ENCODE assay signal across 2 cellular contexts in genomic region chr19:7445104-7445503, GRCh38.
A peak's percentile ranks its signal among the peaks of the same experiment; 100 is the strongest.
TF ChIP-seq lines count a peak whose summit lies in the region.

No MANE protein-coding gene starts in this region.

TF ChIP-seq in HepG2, 621 proteins besides CTCF, POLR2A, EP300 and RAD21:
- TF ChIP-seq ZNF121 (CRISPR knock-in tag; IDR thresholded peaks at IDR 0.05) (peak; percentile 66; the same call in 1 of the 2 replicates), REXO4 (CRISPR knock-in tag; IDR thresholded peaks at IDR 0.05; ENCODE audit: borderline replicate concordance) (no peak)
- TF ChIP-seq, protein P1, sequence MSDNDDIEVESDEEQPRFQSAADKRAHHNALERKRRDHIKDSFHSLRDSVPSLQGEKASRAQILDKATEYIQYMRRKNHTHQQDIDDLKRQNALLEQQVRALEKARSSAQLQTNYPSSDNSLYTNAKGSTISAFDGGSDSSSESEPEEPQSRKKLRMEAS (IDR thresholded peaks at IDR 0.05), result no peak

TF ChIP-seq in K562, 482 proteins besides CTCF, POLR2A, EP300 and RAD21:
- peak; percentile 34; the same call in 1 of the 2 replicates for TF ChIP-seq ZNF121 (CRISPR knock-in tag; conservative IDR thresholded peaks at IDR 0.05)
- TF ChIP-seq PCBP1 (IDR thresholded peaks at IDR 0.05; ENCODE audit: low read depth, low read length, poor library complexity, severe bottlenecking), result no peak
- TF ChIP-seq DDX20 (tag; IDR thresholded peaks at IDR 0.05; ENCODE audit: low read depth), result no peak
